11 cellular contexts compared by ENCODE assay signal in the genomic region with DNA sequence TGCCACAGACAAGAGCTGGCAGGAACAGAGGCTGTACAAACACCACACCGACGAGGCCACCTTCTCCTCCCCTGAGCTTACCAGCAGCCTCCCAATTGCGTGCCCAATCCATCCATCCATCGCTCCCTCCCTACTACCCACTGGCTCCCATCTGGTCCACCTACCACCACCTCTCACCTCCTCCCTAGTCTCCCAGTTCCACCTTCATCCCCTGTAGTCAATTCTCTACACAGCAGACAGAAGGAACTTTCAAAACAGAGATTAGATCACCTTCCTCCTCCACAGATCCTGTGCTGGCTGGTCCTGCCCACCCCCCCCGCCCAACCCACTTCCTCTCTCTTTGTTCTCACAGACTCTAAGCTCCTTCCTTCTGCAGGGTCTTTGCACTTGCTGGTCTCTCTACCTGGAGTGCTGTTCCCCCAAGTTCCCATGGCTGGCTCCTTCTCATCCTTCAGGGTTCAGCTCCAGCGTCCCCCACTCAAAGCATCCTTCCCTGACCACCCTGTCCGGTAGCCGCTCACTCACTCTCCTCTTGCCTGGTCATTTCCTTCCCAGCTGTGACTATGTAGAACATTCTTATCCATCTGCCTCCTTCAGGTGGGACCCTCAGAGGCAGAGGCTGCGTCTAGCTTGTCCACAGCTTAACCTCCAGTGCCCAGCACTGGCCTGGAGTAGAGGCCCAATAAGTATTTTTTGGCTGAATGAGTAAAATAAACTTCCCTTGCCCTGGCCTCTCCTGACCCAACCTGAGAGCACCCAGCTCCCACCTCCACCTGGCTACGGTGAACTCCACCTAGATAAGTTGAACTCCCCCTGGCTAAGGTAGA. TPM values are rescaled to one million over a fixed set of nuclear protein-coding genes. Genes with fewer than 3 reads are reported as not detected.
DNase-seq lines count a peak whose midpoint lies in the region; ATAC-seq and TF ChIP-seq lines count a peak whose summit lies in the region.
"Had no signal": no experiment of that assay in that cellular context is flagged by ENCODE, and none has a peak within 500 bp of the region (broad histone marks: within the 10 kb centered on the region; RNA-seq: fewer than 3 reads in every experiment).

No MANE protein-coding gene starts in this region.

- H3F3A ChIP-seq in smooth muscle cell (ENCODE audit: low read depth): no peaks in the 10 kb centered on the region

- H3K4me3 Mint-ChIP-seq in activated naive CD4-positive, alpha-beta T cell treated with anti-CD3 and anti-CD28 coated beads for 36 hours: peak overlapping the region; percentile 53
- peak overlapping the region; percentile 80 for H3K4me3 Mint-ChIP-seq in natural killer cell treated with Interleukin-12 subunit alpha and Interleukin-12 subunit beta and Interleukin-15 and Interleukin-18, amount 100 ng/mL, for 72 hours

- H4K20me1 ChIP-seq in smooth muscle cell (ENCODE audit: low read depth): no peaks in the 10 kb centered on the region

- peaks cover 67% of the 10 kb centered on the region for H3K4me1 Mint-ChIP-seq in activated naive CD4-positive, alpha-beta T cell treated with anti-CD3 and anti-CD28 coated beads for 36 hours (ENCODE audit: low read depth)
- H3K4me1 Mint-ChIP-seq in natural killer cell treated with Interleukin-12 subunit alpha and Interleukin-12 subunit beta and Interleukin-15 and Interleukin-18, amount 100 ng/mL, for 72 hours (ENCODE audit: low read depth in 2 of 2): peaks cover 30 to 31% of the 10 kb centered on the region in 2 donors

- CTCF ChIA-PET in GM10248 (lab: Yijun Ruan, JAX): interaction anchor here (1.0 to 1.1 kb wide), 2 partner anchors 14 to 17 kb away, joined by 3 to 4 read pairs; no protein-coding TSS in a partner anchor
- CTCF ChIA-PET in activated naive CD4-positive, alpha-beta T cell treated with anti-CD3 and anti-CD28 coated beads for 36 hours (lab: Charles Lee): interaction anchor here (0.9 to 1.6 kb wide), 4 partner anchors 9 to 23 kb away, joined by 3 to 7 read pairs (median 3); a partner anchor contains a TSS

- POLR2A ChIA-PET in GM10248 (lab: Yijun Ruan, JAX): no interaction called here

- no peaks in the 10 kb centered on the region for H3K79me2 ChIP-seq in smooth muscle cell (ENCODE audit: low read depth)

- no peak overlapping the region for H3K9ac ChIP-seq in smooth muscle cell (ENCODE audit: low read depth)

- TF ChIP-seq CTCF in GM10248 (IDR thresholded peaks at IDR 0.05; ENCODE audit: control extremely low read depth, extremely low read depth, low read depth, missing control alignments) (no peak), NB4 (IDR thresholded peaks at IDR 0.05; ENCODE audit: low read depth, low read length) (no peak), smooth muscle cell (IDR thresholded peaks at IDR 0.05; ENCODE audit: borderline replicate concordance, insufficient read depth, poor library complexity, severe bottlenecking) (no peak)

- peaks cover 2% of the 10 kb centered on the region for H3K36me3 Mint-ChIP-seq in activated naive CD4-positive, alpha-beta T cell treated with anti-CD3 and anti-CD28 coated beads for 36 hours (ENCODE audit: low read depth)
- no peaks in the 10 kb centered on the region for H3K36me3 Mint-ChIP-seq in natural killer cell treated with Interleukin-12 subunit alpha and Interleukin-12 subunit beta and Interleukin-15 and Interleukin-18, amount 100 ng/mL, for 72 hours

- H3K4me2 ChIP-seq in smooth muscle cell: no peak overlapping the region

- peak; percentile 21 to 47 for ATAC-seq in natural killer cell treated with Interleukin-12 subunit alpha and Interleukin-12 subunit beta and Interleukin-15 and Interleukin-18, amount 100 ng/mL, for 72 hours
- ATAC-seq: heart left ventricle had no signal

- H3K36me3 ChIP-seq in smooth muscle cell (ENCODE audit: low read depth): no peaks in the 10 kb centered on the region
- H3K36me3 ChIP-seq: colonic mucosa had no signal

- no peak overlapping the region for H3K4me3 ChIP-seq in NB4 (ENCODE audit: low read depth, low read length)
- H3K4me3 ChIP-seq in smooth muscle cell: no peak overlapping the region
- H3K4me3 ChIP-seq: colonic mucosa had no signal

- no peaks in the 10 kb centered on the region for H3K27me3 ChIP-seq in smooth muscle cell (ENCODE audit: low read depth)
- H3K27me3 ChIP-seq: colonic mucosa had no signal

- TF ChIP-seq POLR2A in NB4 (IDR thresholded peaks at IDR 0.05; ENCODE audit: extremely low read depth, insufficient read length): no peak

- H3K9me3 Mint-ChIP-seq in activated naive CD4-positive, alpha-beta T cell treated with anti-CD3 and anti-CD28 coated beads for 36 hours: no peaks in the 10 kb centered on the region
- H3K9me3 Mint-ChIP-seq in natural killer cell treated with Interleukin-12 subunit alpha and Interleukin-12 subunit beta and Interleukin-15 and Interleukin-18, amount 100 ng/mL, for 72 hours: no peaks in the 10 kb centered on the region

- H3K4me1 ChIP-seq in smooth muscle cell (ENCODE audit: low read depth): no peaks in the 10 kb centered on the region
- H3K4me1 ChIP-seq: colonic mucosa had no signal

- intact Hi-C loops in activated naive CD4-positive, alpha-beta T cell treated with anti-CD3 and anti-CD28 coated beads for 36 hours (cut with micrococcal nuclease): loop anchor here (2.0 kb wide), 3 partner anchors 23 to 57 kb away; a partner anchor contains a TSS

- H3K9me3 ChIP-seq in smooth muscle cell (replicated peaks; ENCODE audit: low read depth): no peaks in the 10 kb centered on the region
- H3K9me3 ChIP-seq: colonic mucosa had no signal

- 95% methylated on average over 10 of the region's 10 CpGs for WGBS in smooth muscle cell (ENCODE audit: low lambda C conversion rate)

- peak overlapping the region; percentile 91 for H3K27ac Mint-ChIP-seq in activated naive CD4-positive, alpha-beta T cell treated with anti-CD3 and anti-CD28 coated beads for 36 hours
- peak overlapping the region; percentile 83 to 86 for H3K27ac Mint-ChIP-seq in natural killer cell treated with Interleukin-12 subunit alpha and Interleukin-12 subunit beta and Interleukin-15 and Interleukin-18, amount 100 ng/mL, for 72 hours

- no peak overlapping the region for H2AFZ ChIP-seq in smooth muscle cell (ENCODE audit: low read depth)

- DNase-seq in GM10248 (ENCODE audit: extremely low spot score): peak; percentile 69
- peak; percentile 79 for DNase-seq in NB4 (ENCODE audit: low read depth)
- peak; percentile 32 for DNase-seq in activated naive CD4-positive, alpha-beta T cell treated with anti-CD3 and anti-CD28 coated beads for 36 hours
- no peak for DNase-seq in natural killer cell treated with Interleukin-12 subunit alpha and Interleukin-12 subunit beta and Interleukin-15 and Interleukin-18, amount 100 ng/mL, for 72 hours (ENCODE audit: low spot score)
- DNase-seq in smooth muscle cell (lab: John Stamatoyannopoulos, UW; ENCODE audit: unreplicated experiment): no peak
- no peak for DNase-seq in dedifferentiated amniotic fluid mesenchymal stem cell (ENCODE audit: extremely low spot score)
- DNase-seq in retina: no peak
- no peak for DNase-seq in A172 (ENCODE audit: low spot score)
- DNase-seq: colonic mucosa, heart left ventricle, NCI-H1417 treated with DMSO at 0.1 percent for 48 hours had no signal

- H3K27me3 Mint-ChIP-seq in activated naive CD4-positive, alpha-beta T cell treated with anti-CD3 and anti-CD28 coated beads for 36 hours (ENCODE audit: low read depth): no peaks in the 10 kb centered on the region
- no peaks in the 10 kb centered on the region for H3K27me3 Mint-ChIP-seq in natural killer cell treated with Interleukin-12 subunit alpha and Interleukin-12 subunit beta and Interleukin-15 and Interleukin-18, amount 100 ng/mL, for 72 hours

- no peak overlapping the region for H3K27ac ChIP-seq in smooth muscle cell (ENCODE audit: low read depth)
- H3K27ac ChIP-seq: colonic mucosa had no signal

RNA-seq across cellular contexts. Expression of a gene that starts 23.0 kb away (rescaled TPM):
- 10 to 100 TPM; 84.5 to 88.1 TPM for total RNA-seq in activated naive CD4-positive, alpha-beta T cell treated with anti-CD3 and anti-CD28 coated beads for 36 hours
- total RNA-seq in natural killer cell treated with Interleukin-12 subunit alpha and Interleukin-12 subunit beta and Interleukin-15 and Interleukin-18, amount 100 ng/mL, for 72 hours: 10 to 100 TPM; 95.1 to 96.4 TPM
- total RNA-seq in smooth muscle cell: 68.0 and 73.0 TPM in 2 replicates
- 127 and 149 TPM in 2 replicates for polyA plus RNA-seq in smooth muscle cell
- 231 and 232 TPM in 2 replicates for total RNA-seq in A172 (2014; rRNA removed; shearing (Covaris generic))

RNA-seq across cellular contexts. Expression of a gene that starts 30.4 kb away (rescaled TPM):
- total RNA-seq in activated naive CD4-positive, alpha-beta T cell treated with anti-CD3 and anti-CD28 coated beads for 36 hours: 100 to 1,000 TPM; 287 to 298 TPM
- total RNA-seq in natural killer cell treated with Interleukin-12 subunit alpha and Interleukin-12 subunit beta and Interleukin-15 and Interleukin-18, amount 100 ng/mL, for 72 hours: 100 to 1,000 TPM; 260 to 346 TPM
- 516 and 848 TPM in 2 replicates for total RNA-seq in smooth muscle cell
- 574 and 631 TPM in 2 replicates for polyA plus RNA-seq in smooth muscle cell
- total RNA-seq in A172 (2014; rRNA removed; shearing (Covaris generic)): 506 and 560 TPM in 2 replicates

RNA-seq across cellular contexts. Expression of a gene that starts 39.3 kb away (rescaled TPM):
- total RNA-seq in activated naive CD4-positive, alpha-beta T cell treated with anti-CD3 and anti-CD28 coated beads for 36 hours: 10 to 100 TPM; 17.5 to 19.8 TPM
- total RNA-seq in natural killer cell treated with Interleukin-12 subunit alpha and Interleukin-12 subunit beta and Interleukin-15 and Interleukin-18, amount 100 ng/mL, for 72 hours: 10 to 100 TPM; 35.5 to 36.0 TPM
- 38.2 and 41.3 TPM in 2 replicates for total RNA-seq in smooth muscle cell
- 62.5 and 73.5 TPM in 2 replicates for polyA plus RNA-seq in smooth muscle cell
- total RNA-seq in A172 (2014; rRNA removed; shearing (Covaris generic)): 17.3 and 18.1 TPM in 2 replicates

Comparison
In these comparisons a context has a peak if more than half of its experiments do, and no peak if none do; other contexts are left out.
1. DNase-seq: peak in GM10248 (single experiment), NB4 (single experiment) and activated naive CD4-positive, alpha-beta T cell treated with anti-CD3 and anti-CD28 coated beads for 36 hours (single experiment); none in natural killer cell treated with Interleukin-12 subunit alpha and Interleukin-12 subunit beta and Interleukin-15 and Interleukin-18, amount 100 ng/mL, for 72 hours (single experiment), smooth muscle cell (single experiment), dedifferentiated amniotic fluid mesenchymal stem cell (single experiment), retina (single experiment) and A172 (single experiment).